ENCODE assay signal across 28 cellular contexts in the genomic region with DNA sequence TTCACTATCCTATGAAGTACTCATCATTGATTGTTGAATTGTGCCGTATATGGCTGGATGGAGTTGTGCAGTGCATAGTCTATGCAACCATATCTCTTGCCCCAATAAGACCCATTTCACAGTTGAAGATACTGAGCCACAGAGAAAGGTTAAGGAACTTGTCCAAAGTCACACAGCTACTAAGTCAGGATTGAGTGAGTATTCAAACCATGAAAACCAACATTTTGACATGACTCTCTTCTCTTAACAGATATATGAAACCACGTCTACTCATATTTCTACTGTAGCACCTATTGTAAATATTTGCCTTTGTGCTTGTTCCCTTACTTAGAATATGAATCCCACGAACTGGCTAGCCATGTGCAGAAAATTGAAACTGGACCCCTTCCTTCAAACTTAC. TPM values are rescaled to one million over a fixed set of nuclear protein-coding genes. Genes with fewer than 3 reads are reported as not detected.
DNase-seq lines count a peak whose midpoint lies in the region; ATAC-seq, FAIRE-seq and TF ChIP-seq lines count a peak whose summit lies in the region.
"Had no signal": no experiment of that assay in that cellular context is flagged by ENCODE, and none has a peak within 500 bp of the region (broad histone marks: within the 10 kb centered on the region; RNA-seq: fewer than 3 reads in every experiment).

No MANE protein-coding gene starts in this region.

- no peaks in the 10 kb centered on the region for H4K20me1 ChIP-seq in K562 (replicated peaks; ENCODE audit: control insufficient read depth, insufficient read depth, low read length)

- peaks cover 0 to 9% of the 10 kb centered on the region in 2 experiments; a peak in 4 of 5 replicates for H3K4me1 ChIP-seq in K562 (replicated peaks in 1 of 2; ENCODE audit: control insufficient read depth in 2 of 2, insufficient read depth in 2 of 2, low read length in 2 of 2)
- peaks cover 0 to 8% of the 10 kb centered on the region in 2 donors for H3K4me1 ChIP-seq in adrenal gland (replicated peaks in 1 of 2)
- H3K4me1 ChIP-seq: ascending aorta, BE2C had no signal

- POLR2A ChIA-PET in K562 (lab: Yijun Ruan, JAX): interaction anchor here (0.7 to 1.3 kb wide), 2 partner anchors 8 to 91 kb away, joined by 3 to 4 read pairs; no protein-coding TSS in a partner anchor

- H3K36me3 Mint-ChIP-seq in activated CD8-positive, alpha-beta memory T cell treated with anti-CD3 and anti-CD28 coated beads, Interleukin-2, amount 10 ng/mL, durations not matched to agents 7 days and 5 days: peaks cover 37% of the 10 kb centered on the region

- peak; percentile 51 for ATAC-seq in activated CD8-positive, alpha-beta memory T cell treated with anti-CD3 and anti-CD28 coated beads, Interleukin-2, amount 10 ng/mL, durations not matched to agents 7 days and 5 days
- peak; percentile 56 for ATAC-seq in HG03039 (IDR thresholded peaks at IDR 0.05; ENCODE audit: unreplicated experiment)
- ATAC-seq in K562: no peak
- ATAC-seq in HG03175 (IDR thresholded peaks at IDR 0.05; ENCODE audit: unreplicated experiment): no peak
- ATAC-seq: heart left ventricle, upper lobe of right lung had no signal

- intact Hi-C loops in K562 (cut with micrococcal nuclease) (no loop called here), adrenal gland (cut with DNase I) (no loop called here)

- no TSS peak for BruUV-seq in K562 (replicated peaks; lab: Mats Ljungman, UMichigan)

- TF ChIP-seq EP300 in K562 (IDR thresholded peaks at IDR 0.05; ENCODE audit: low read length): no peak

- H3K27me3 Mint-ChIP-seq in activated CD8-positive, alpha-beta memory T cell treated with anti-CD3 and anti-CD28 coated beads, Interleukin-2, amount 10 ng/mL, durations not matched to agents 7 days and 5 days: no peaks in the 10 kb centered on the region
- H3K27me3 Mint-ChIP-seq: naive B cell had no signal

- H3K9ac ChIP-seq in K562 (ENCODE audit: insufficient read depth in 1 of 2, low read depth in 2 of 2, low read length in 2 of 2): no peak overlapping the region

- H3K27ac ChIP-seq in K562 (ENCODE audit: extremely low read depth, low read depth, low read length) (no peak overlapping the region), adrenal gland (no peak overlapping the region)
- H3K27ac ChIP-seq: ascending aorta, cardiac muscle cell, colonic mucosa, heart left ventricle, spleen, suprapubic skin, upper lobe of right lung had no signal

- H3K79me2 ChIP-seq in K562 (ENCODE audit: control insufficient read depth, insufficient read depth, low read length): no peaks in the 10 kb centered on the region; the same call in 2 of the 3 replicates

- 69% methylated on average over 3 of the region's 3 CpGs for WGBS in K562 (ENCODE audit: insufficient coverage, low coverage, missing lambda C conversion rate)
- 88 to 96% (median 93%) methylated on average over 3 of the region's 3 CpGs for WGBS in adrenal gland, 4 donors

- H3K9me3 ChIP-seq in K562 (replicated peaks; ENCODE audit: control insufficient read depth, insufficient read depth, low read depth, low read length): no peaks in the 10 kb centered on the region
- H3K9me3 ChIP-seq in adrenal gland (replicated peaks in 1 of 3): no peaks in the 10 kb centered on the region
- H3K9me3 ChIP-seq: ascending aorta, BE2C, colonic mucosa, heart left ventricle, suprapubic skin, upper lobe of right lung had no signal

- no peak overlapping the region for H2AFZ ChIP-seq in K562 (ENCODE audit: low read depth, low read length)

- no peak overlapping the region for H3K4me3 Mint-ChIP-seq in activated CD8-positive, alpha-beta memory T cell treated with anti-CD3 and anti-CD28 coated beads, Interleukin-2, amount 10 ng/mL, durations not matched to agents 7 days and 5 days
- H3K4me3 Mint-ChIP-seq: mesothelial cell of epicardium, naive B cell had no signal

- in situ Hi-C loops in K562 (cut with MboI): no loop called here

- no peak overlapping the region for H3K27ac Mint-ChIP-seq in activated CD8-positive, alpha-beta memory T cell treated with anti-CD3 and anti-CD28 coated beads, Interleukin-2, amount 10 ng/mL, durations not matched to agents 7 days and 5 days
- H3K27ac Mint-ChIP-seq: mesothelial cell of epicardium had no signal

- H3K9me3 Mint-ChIP-seq in activated CD8-positive, alpha-beta memory T cell treated with anti-CD3 and anti-CD28 coated beads, Interleukin-2, amount 10 ng/mL, durations not matched to agents 7 days and 5 days (ENCODE audit: low read depth): peaks cover 4% of the 10 kb centered on the region

- no peak for DNase-seq in activated CD8-positive, alpha-beta memory T cell treated with anti-CD3 and anti-CD28 coated beads, Interleukin-2, amount 10 ng/mL, durations not matched to agents 7 days and 5 days
- DNase-seq in activated CD8-positive, alpha-beta memory T cell treated with anti-CD3 and anti-CD28 coated beads, Interleukin-2, amount 50 U/mL, for 48 hours: no peak
- DNase-seq in GM12891 (ENCODE audit: insufficient read length, low spot score) (no peak), K562 (ENCODE audit: extremely low read depth in 1 of 4, low spot score in 3 of 4) (no peak), adrenal gland (no peak), putamen (ENCODE audit: low spot score) (no peak)
- DNase-seq: ACHN; activated CD4-positive, alpha-beta T cell treated with anti-CD3 and anti-CD28 coated beads, Interleukin-2, amount 50 U/mL, for 1 hour; activated naive CD4-positive, alpha-beta T cell treated with Interleukin-2 at 50 U/mL for 16 hours; BE2C; colonic mucosa; effector memory CD4-positive, alpha-beta T cell; erythroblast; heart left ventricle; Kasumi-1; naive B cell; NCI-H524 treated with DMSO at 0.1 percent for 48 hours; NK-92 treated with Interleukin-12 subunit alpha and Interleukin-12 subunit beta, amount 100 ng/mL, for 24 hours; Right ventricle myocardium superior; spleen; upper lobe of right lung had no signal

- H3K9me1 ChIP-seq in K562 (ENCODE audit: control insufficient read depth, insufficient read depth, low read length): no peaks in the 10 kb centered on the region

- no peak for TF ChIP-seq CTCF in K562 (IDR thresholded peaks at IDR 0.05 in 2 of 3, conservative IDR thresholded peaks at IDR 0.05 in 1 of 3; ENCODE audit: insufficient read depth in 2 of 3, low read depth in 1 of 3, low read length in 3 of 3)
- TF ChIP-seq CTCF in adrenal gland (IDR thresholded peaks at IDR 0.05): no peak

- H3K36me3 ChIP-seq in K562 (ENCODE audit: control insufficient read depth, insufficient read depth, low read length) (no peaks in the 10 kb centered on the region), adrenal gland (replicated peaks in 1 of 2) (no peaks in the 10 kb centered on the region)
- H3K36me3 ChIP-seq: ascending aorta, BE2C, cardiac muscle cell, colonic mucosa, heart left ventricle, spleen, suprapubic skin, upper lobe of right lung had no signal

- H3K27me3 ChIP-seq in K562 (ENCODE audit: control insufficient read depth in 2 of 2, insufficient read depth in 2 of 2, low read length in 2 of 2): no peaks in the 10 kb centered on the region
- no peaks in the 10 kb centered on the region for H3K27me3 ChIP-seq in adrenal gland
- H3K27me3 ChIP-seq: ascending aorta, BE2C, cardiac muscle cell, colonic mucosa, heart left ventricle, spleen, suprapubic skin, upper lobe of right lung had no signal

- no peak overlapping the region for H3K4me2 ChIP-seq in K562 (ENCODE audit: insufficient read depth, low read length)

- FAIRE-seq in GM12891 (lab: Jason Lieb, UNC) (peak; percentile 70), K562 (lab: Jason Lieb, UNC) (no peak)

- TF ChIP-seq POLR2A in GM12891 (IDR thresholded peaks at IDR 0.05; ENCODE audit: low read depth, low read length) (no peak), K562 (conservative IDR thresholded peaks at IDR 0.05) (no peak), adrenal gland (IDR thresholded peaks at IDR 0.05) (no peak)

- TF ChIP-seq RAD21 in K562 (CRISPR knock-in tag; conservative IDR thresholded peaks at IDR 0.05 in 1 of 2, IDR thresholded peaks at IDR 0.05 in 1 of 2): no peak

- H3K4me3 ChIP-seq in K562 (no peak overlapping the region), adrenal gland (no peak overlapping the region)
- H3K4me3 ChIP-seq: ascending aorta, cardiac muscle cell, colonic mucosa, heart left ventricle, spleen, suprapubic skin, upper lobe of right lung had no signal

- CTCF ChIA-PET in activated CD8-positive, alpha-beta memory T cell treated with anti-CD3 and anti-CD28 coated beads, Interleukin-2, amount 10 ng/mL, durations not matched to agents 7 days and 5 days (lab: Charles Lee): interaction anchor here (1.6 to 2.7 kb wide), 2 partner anchors 56 to 58 kb away, joined by 3 to 8 read pairs; a partner anchor contains a TSS
- CTCF ChIA-PET in K562 (lab: Yijun Ruan, JAX; ENCODE audit: low intra/inter-chr PET ratio): no interaction called here

- H3K4me1 Mint-ChIP-seq in activated CD8-positive, alpha-beta memory T cell treated with anti-CD3 and anti-CD28 coated beads, Interleukin-2, amount 10 ng/mL, durations not matched to agents 7 days and 5 days: peaks cover 55% of the 10 kb centered on the region

TF ChIP-seq in GM12891, 5 proteins besides CTCF, POLR2A, EP300 and RAD21 (continues in another document):
- TF ChIP-seq SPI1 (IDR thresholded peaks at IDR 0.05; ENCODE audit: low read depth, low read length): no peak

TF ChIP-seq in K562, 482 proteins besides CTCF, POLR2A, EP300 and RAD21 (continues in another document):
- TF ChIP-seq BCOR (IDR thresholded peaks at IDR 0.05): peak; percentile 66; the same call in 1 of the 2 replicates

RNA-seq across cellular contexts. Expression of a gene that starts 58.1 kb away (rescaled TPM):
- total RNA-seq in activated CD8-positive, alpha-beta memory T cell treated with anti-CD3 and anti-CD28 coated beads, Interleukin-2, amount 10 ng/mL, durations not matched to agents 7 days and 5 days: 10 to 100 TPM; 12.7 to 14.5 TPM
- polyA plus RNA-seq in GM12891 (2012; ENCODE audit: low read depth, missing spikeins): 4.5 TPM
- 8.1 and 14.3 TPM in 2 replicates for total RNA-seq in K562 (2011; cell fraction: chromatin; rRNA removed; ENCODE audit: low replicate concordance)
- 4.3 and 5.0 TPM in 2 replicates for total RNA-seq in K562 (2011; cell fraction: nucleolus; rRNA removed)
- 6.5 and 8.2 TPM in 2 replicates for total RNA-seq in K562 (2011; cell fraction: nucleoplasm; rRNA removed)
- total RNA-seq in K562 (2014; rRNA removed) (5.1 and 5.2 TPM in 2 replicates), K562 (2014; rRNA removed; fragmentation: Illumina TruSeq; extraction: Trizol) (4.6 and 5.5 TPM in 2 replicates), K562 (2015; rRNA removed; fragmentation: Illumina TruSeq; extraction: Trizol) (5.7 and 6.0 TPM in 2 replicates), K562 (2021) (6.2 and 6.6 TPM in 2 replicates), adrenal gland (10 to 100 TPM in 5 of 8 donors, 1 to 10 TPM in 3; 6.2 to 19.4 (median 11.1) TPM)
- polyA plus RNA-seq in K562 (2011; rRNA removed) (4.0 and 4.2 TPM in 2 replicates), K562 (2014; fragmentation: Illumina TruSeq; extraction: Trizol) (5.9 and 6.8 TPM in 2 replicates), K562 (2014; fragmentation: Nextera tagmentation; extraction: Ambion mirVana) (1 to 10 TPM in 1 of 2 experiments, under 1 TPM in 1; 0.79 to 1.5 TPM), K562 (2014; rRNA removed) (3.2 and 4.8 TPM in 2 replicates), adrenal gland (1 to 10 TPM; 1.4 to 5.7 (median 3.7) TPM)
- polyA plus RNA-seq in K562 (2011; cell fraction: cytosol; rRNA removed): 3.8 and 5.5 TPM in 2 replicates
- 3.6 and 6.4 TPM in 2 replicates for polyA plus RNA-seq in K562 (2011; cell fraction: nucleus; rRNA removed)
- 4.9 and 7.6 TPM in 2 replicates for polyA plus RNA-seq in K562 (2012)
- 9.7 and 12.0 TPM in 2 replicates for polyA minus RNA-seq in K562 (2011; rRNA and poly(A)+ RNA removed)
- polyA minus RNA-seq in K562 (2011; cell fraction: cytosol; rRNA and poly(A)+ RNA removed): 3.5 and 4.2 TPM in 2 replicates
- polyA minus RNA-seq in K562 (2011; cell fraction: nucleus; rRNA and poly(A)+ RNA removed): 9.8 and 10.5 TPM in 2 replicates
- total RNA-seq: G401 had no signal

Comparison
In these comparisons a context has a peak if more than half of its experiments do, and no peak if none do; other contexts are left out.
1. ATAC-seq: peak in activated CD8-positive, alpha-beta memory T cell treated with anti-CD3 and anti-CD28 coated beads, Interleukin-2, amount 10 ng/mL, durations not matched to agents 7 days and 5 days (single experiment) and HG03039 (single experiment); none in K562 (single experiment) and HG03175 (single experiment).